1 cellular context compared by ENCODE assay signal in the genomic region with DNA sequence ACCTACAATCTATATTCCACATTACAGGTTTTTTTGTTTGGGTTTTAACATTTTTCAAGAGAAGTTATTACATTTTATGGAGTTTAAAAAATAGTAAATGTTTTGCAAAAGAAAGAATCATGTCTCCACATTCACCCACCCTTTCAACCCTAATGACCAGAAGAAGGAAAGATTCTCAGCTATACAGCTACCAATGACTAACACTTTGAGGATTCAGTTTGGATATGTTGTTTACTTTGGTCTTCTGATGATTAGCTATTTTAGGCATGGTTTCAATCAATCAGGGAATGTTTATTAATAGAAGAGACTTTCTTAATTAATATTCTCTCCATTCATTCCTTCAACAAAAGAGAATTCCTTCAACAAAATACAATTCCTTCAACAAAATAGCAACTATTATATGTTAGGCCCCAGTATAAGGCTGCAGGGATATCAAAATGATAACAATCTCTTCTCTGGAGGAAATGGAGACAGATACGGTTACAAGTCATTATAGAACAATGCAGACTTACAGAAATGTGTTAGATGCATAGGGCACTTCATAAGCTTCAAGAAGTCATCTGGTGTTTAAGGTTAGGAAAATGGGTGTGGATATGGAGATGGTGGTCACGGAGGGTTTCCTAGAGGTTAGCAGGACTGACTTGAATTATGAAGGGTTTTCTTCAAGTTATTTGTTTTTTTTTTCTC.
TF ChIP-seq lines count a peak whose summit lies in the region.

No MANE protein-coding gene starts in this region.

TF ChIP-seq in A549, 52 proteins besides CTCF, POLR2A, EP300 and RAD21 (continued from another document):
- TF ChIP-seq, protein P1, sequence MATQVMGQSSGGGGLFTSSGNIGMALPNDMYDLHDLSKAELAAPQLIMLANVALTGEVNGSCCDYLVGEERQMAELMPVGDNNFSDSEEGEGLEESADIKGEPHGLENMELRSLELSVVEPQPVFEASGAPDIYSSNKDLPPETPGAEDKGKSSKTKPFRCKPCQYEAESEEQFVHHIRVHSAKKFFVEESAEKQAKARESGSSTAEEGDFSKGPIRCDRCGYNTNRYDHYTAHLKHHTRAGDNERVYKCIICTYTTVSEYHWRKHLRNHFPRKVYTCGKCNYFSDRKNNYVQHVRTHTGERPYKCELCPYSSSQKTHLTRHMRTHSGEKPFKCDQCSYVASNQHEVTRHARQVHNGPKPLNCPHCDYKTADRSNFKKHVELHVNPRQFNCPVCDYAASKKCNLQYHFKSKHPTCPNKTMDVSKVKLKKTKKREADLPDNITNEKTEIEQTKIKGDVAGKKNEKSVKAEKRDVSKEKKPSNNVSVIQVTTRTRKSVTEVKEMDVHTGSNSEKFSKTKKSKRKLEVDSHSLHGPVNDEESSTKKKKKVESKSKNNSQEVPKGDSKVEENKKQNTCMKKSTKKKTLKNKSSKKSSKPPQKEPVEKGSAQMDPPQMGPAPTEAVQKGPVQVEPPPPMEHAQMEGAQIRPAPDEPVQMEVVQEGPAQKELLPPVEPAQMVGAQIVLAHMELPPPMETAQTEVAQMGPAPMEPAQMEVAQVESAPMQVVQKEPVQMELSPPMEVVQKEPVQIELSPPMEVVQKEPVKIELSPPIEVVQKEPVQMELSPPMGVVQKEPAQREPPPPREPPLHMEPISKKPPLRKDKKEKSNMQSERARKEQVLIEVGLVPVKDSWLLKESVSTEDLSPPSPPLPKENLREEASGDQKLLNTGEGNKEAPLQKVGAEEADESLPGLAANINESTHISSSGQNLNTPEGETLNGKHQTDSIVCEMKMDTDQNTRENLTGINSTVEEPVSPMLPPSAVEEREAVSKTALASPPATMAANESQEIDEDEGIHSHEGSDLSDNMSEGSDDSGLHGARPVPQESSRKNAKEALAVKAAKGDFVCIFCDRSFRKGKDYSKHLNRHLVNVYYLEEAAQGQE (IDR thresholded peaks at IDR 0.05) = no peak
- TF ChIP-seq FOXS1 (CRISPR knock-in tag; IDR thresholded peaks at IDR 0.05) = no peak
- no peak for TF ChIP-seq MAFK (IDR thresholded peaks at IDR 0.05; ENCODE audit: partially characterized antibody)
- TF ChIP-seq, protein P2, sequence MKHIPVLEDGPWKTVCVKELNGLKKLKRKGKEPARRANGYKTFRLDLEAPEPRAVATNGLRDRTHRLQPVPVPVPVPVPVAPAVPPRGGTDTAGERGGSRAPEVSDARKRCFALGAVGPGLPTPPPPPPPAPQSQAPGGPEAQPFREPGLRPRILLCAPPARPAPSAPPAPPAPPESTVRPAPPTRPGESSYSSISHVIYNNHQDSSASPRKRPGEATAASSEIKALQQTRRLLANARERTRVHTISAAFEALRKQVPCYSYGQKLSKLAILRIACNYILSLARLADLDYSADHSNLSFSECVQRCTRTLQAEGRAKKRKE (CRISPR knock-in tag; IDR thresholded peaks at IDR 0.05; ENCODE audit: low read depth) = no peak
- no peak for TF ChIP-seq KDM5A (IDR thresholded peaks at IDR 0.05)
